Comparison of ENCODE assay signal across 1 cellular context in genomic region chr16:27867122-27868110, GRCh38.
TF ChIP-seq lines count a peak whose summit lies in the region.

No MANE protein-coding gene starts in this region.

TF ChIP-seq in HepG2, 621 proteins besides CTCF, POLR2A, EP300 and RAD21 (continued from another document):
- TF ChIP-seq GRHL1 (CRISPR knock-in tag; conservative IDR thresholded peaks at IDR 0.05), result no peak
